16 cellular contexts compared by ENCODE assay signal in the genomic region with DNA sequence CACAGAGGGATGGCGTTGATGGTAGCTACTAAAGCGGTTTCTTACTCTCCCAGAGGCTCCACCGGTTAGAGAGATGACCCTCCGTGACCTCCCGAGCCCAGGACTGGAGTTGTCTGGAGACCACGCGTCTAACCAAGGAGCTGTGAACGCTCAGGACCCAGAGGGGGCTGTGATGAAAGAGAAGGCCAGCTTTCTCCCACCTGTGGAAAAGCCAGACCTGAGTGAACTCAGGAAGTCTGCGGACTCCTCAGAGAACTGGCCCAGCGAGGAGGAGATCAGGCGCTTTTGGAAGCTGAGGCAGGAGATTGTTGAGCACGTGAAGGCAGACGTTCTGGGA.
"Had no signal": no experiment of that assay in that cellular context is flagged by ENCODE, and none has a peak within 500 bp of the region (broad histone marks: within the 10 kb centered on the region; RNA-seq: fewer than 3 reads in every experiment).

No MANE protein-coding gene starts in this region.

- DNase-seq: KBM-7, MV-4-11, NCI-H1048, NCI-H1105, NCI-H1436 treated with DMSO at 0.1 percent for 48 hours, NCI-H1694, NCI-H187 treated with DMSO at 0.1 percent for 48 hours, NCI-H2029 treated with DMSO at 0.1 percent for 48 hours, NCI-H2227 treated with DMSO at 0.1 percent for 48 hours, NCI-H524, NCI-H526 treated with DMSO at 0.1 percent for 48 hours, NCI-H774, RPMI8226, SHP77, SK-N-SH, SW 1271 had no signal

- H3K9me2 ChIP-seq: SK-N-SH had no signal

- H3K9ac ChIP-seq: SK-N-SH had no signal

- H3K4me2 ChIP-seq: SK-N-SH had no signal

- H3K9me3 ChIP-seq: SK-N-SH had no signal
